Comparison of ENCODE assay signal across 19 cellular contexts in genomic region chr7:45679516-45679915, GRCh38.
"Had no signal": no experiment of that assay in that cellular context is flagged by ENCODE, and none has a peak within 500 bp of the region (broad histone marks: within the 10 kb centered on the region; RNA-seq: fewer than 3 reads in every experiment).

No MANE protein-coding gene starts in this region.

- ATAC-seq: activated CD8-positive, alpha-beta T cell treated with anti-CD3 and anti-CD28 coated beads for 36 hours; activated T-cell treated with anti-CD3 and anti-CD28 coated beads, Interleukin-2, amount 50 U/mL, for 72 hours; left lung had no signal

- H3K27me3 ChIP-seq: left lung, sigmoid colon, vagina had no signal

- H3K4me3 Mint-ChIP-seq: activated CD4-positive, alpha-beta T cell treated with anti-CD3 and anti-CD28 coated beads, Interleukin-2, amount 10 ng/mL, durations not matched to agents 24 days and 14 days; activated CD8-positive, alpha-beta T cell treated with anti-CD3 and anti-CD28 coated beads for 36 hours; activated naive CD4-positive, alpha-beta T cell treated with anti-CD3 and anti-CD28 coated beads, Interleukin-2, amount 50 U/mL, for 24 hours; activated T-cell treated with anti-CD3 and anti-CD28 coated beads, Interleukin-2, amount 50 U/mL, for 72 hours; neural crest cell had no signal

- H3K9me3 ChIP-seq: left lung, sigmoid colon, tibial artery, vagina had no signal

- H3K36me3 Mint-ChIP-seq: activated naive CD4-positive, alpha-beta T cell treated with anti-CD3 and anti-CD28 coated beads, Interleukin-2, amount 50 U/mL, for 24 hours; naive B cell had no signal

- H3K9me3 Mint-ChIP-seq: activated CD4-positive, alpha-beta T cell treated with anti-CD3 and anti-CD28 coated beads, Interleukin-2, amount 10 ng/mL, durations not matched to agents 24 days and 14 days; activated CD8-positive, alpha-beta T cell treated with anti-CD3 and anti-CD28 coated beads for 36 hours; activated T-cell treated with anti-CD3 and anti-CD28 coated beads, Interleukin-2, amount 50 U/mL, for 72 hours had no signal

- H3K27ac ChIP-seq: epithelial cell of prostate, left lung, sigmoid colon, tibial artery, vagina had no signal

- H3K4me3 ChIP-seq: left lung, sigmoid colon, tibial artery, vagina had no signal

- DNase-seq: activated CD4-positive, alpha-beta T cell treated with anti-CD3 and anti-CD28 coated beads, Interleukin-2, amount 10 ng/mL, durations not matched to agents 24 days and 14 days; activated CD8-positive, alpha-beta T cell treated with anti-CD3 and anti-CD28 coated beads for 36 hours; activated gamma-delta T cell; activated T-cell treated with anti-CD3 and anti-CD28 coated beads, Interleukin-2, amount 50 U/mL, for 72 hours; foreskin melanocyte; glutamatergic neuron; hippocampal formation; kidney; left lung; naive B cell; sigmoid colon; stimulated activated naive CD4-positive, alpha-beta T cell treated with Interleukin-2 at 50 U/mL for 16 hours; substantia nigra; T1000 had no signal

- H3K36me3 ChIP-seq: left lung, sigmoid colon, tibial artery, vagina had no signal

- H3K4me1 Mint-ChIP-seq: activated CD4-positive, alpha-beta T cell treated with anti-CD3 and anti-CD28 coated beads, Interleukin-2, amount 10 ng/mL, durations not matched to agents 24 days and 14 days; activated naive CD4-positive, alpha-beta T cell treated with anti-CD3 and anti-CD28 coated beads, Interleukin-2, amount 50 U/mL, for 24 hours; naive B cell had no signal

- H3K4me1 ChIP-seq: left lung, sigmoid colon, tibial artery, vagina had no signal

- H3K27ac Mint-ChIP-seq: activated CD4-positive, alpha-beta T cell treated with anti-CD3 and anti-CD28 coated beads, Interleukin-2, amount 10 ng/mL, durations not matched to agents 24 days and 14 days; activated CD8-positive, alpha-beta T cell treated with anti-CD3 and anti-CD28 coated beads for 36 hours; activated naive CD4-positive, alpha-beta T cell treated with anti-CD3 and anti-CD28 coated beads, Interleukin-2, amount 50 U/mL, for 24 hours; activated T-cell treated with anti-CD3 and anti-CD28 coated beads, Interleukin-2, amount 50 U/mL, for 72 hours; naive B cell had no signal
